Comparison of ENCODE assay signal across 22 cellular contexts in genomic region chr2:118864207-118864606, GRCh38. TPM values are rescaled to one million over a fixed set of nuclear protein-coding genes. Genes with fewer than 3 reads are reported as not detected.
DNase-seq lines count a peak whose midpoint lies in the region; ATAC-seq and TF ChIP-seq lines count a peak whose summit lies in the region.
"Had no signal": no experiment of that assay in that cellular context is flagged by ENCODE, and none has a peak within 500 bp of the region (broad histone marks: within the 10 kb centered on the region; RNA-seq: fewer than 3 reads in every experiment).

No MANE protein-coding gene starts in this region.

- no peak for ATAC-seq in HG03521 (IDR thresholded peaks at IDR 0.05; ENCODE audit: unreplicated experiment)

- TF ChIP-seq CTCF in glutamatergic neuron (IDR thresholded peaks at IDR 0.05; ENCODE audit: partially characterized antibody, unreplicated experiment) (no peak), type B pancreatic cell (conservative IDR thresholded peaks at IDR 0.05) (no peak)

- peak; percentile 2 for DNase-seq in H7
- no peak for DNase-seq in glutamatergic neuron
- DNase-seq in type B pancreatic cell (ENCODE audit: extremely low spot score, unreplicated experiment) = peak; percentile 62
- DNase-seq in DMS53 (lab: John Stamatoyannopoulos, UW) = no peak
- no peak for DNase-seq in central memory CD4-positive, alpha-beta T cell
- no peak for DNase-seq in NCI-H510A treated with DMSO at 0.1 percent for 48 hours (lab: John Stamatoyannopoulos, UW)
- DNase-seq: 8988T; ACHN; BE2C; C1 segment of cervical spinal cord; CD4-positive, alpha-beta memory T cell; CD4-positive, CD25-positive, alpha-beta regulatory T cell; CD8-positive, alpha-beta memory T cell; COR-L47; DMS 273 treated with DMSO at 0.1 percent for 48 hours; DMS153; DMS79 treated with DMSO at 0.1 percent for 48 hours; GF-D8 had no signal

- peak overlapping the region; percentile 2 for H3K4me3 Mint-ChIP-seq in glutamatergic neuron (ENCODE audit: unreplicated experiment)
- no peak overlapping the region for H3K4me3 Mint-ChIP-seq in type B pancreatic cell
- H3K4me3 Mint-ChIP-seq: CD14-positive monocyte; CD4-positive, alpha-beta memory T cell; CD4-positive, CD25-positive, alpha-beta regulatory T cell; CD8-positive, alpha-beta memory T cell had no signal

- no peaks in the 10 kb centered on the region for H3K36me3 ChIP-seq in H7 (replicated peaks; ENCODE audit: control insufficient read depth, insufficient read depth, low read length)
- H3K36me3 ChIP-seq: BE2C, BLaER1 had no signal

- no peaks in the 10 kb centered on the region for H3K9me3 Mint-ChIP-seq in glutamatergic neuron (ENCODE audit: unreplicated experiment)
- H3K9me3 Mint-ChIP-seq in type B pancreatic cell = no peaks in the 10 kb centered on the region
- H3K9me3 Mint-ChIP-seq: CD4-positive, alpha-beta memory T cell; CD8-positive, alpha-beta memory T cell had no signal

- H3K36me3 Mint-ChIP-seq in glutamatergic neuron (ENCODE audit: unreplicated experiment) = no peaks in the 10 kb centered on the region
- no peaks in the 10 kb centered on the region for H3K36me3 Mint-ChIP-seq in type B pancreatic cell
- H3K36me3 Mint-ChIP-seq: CD14-positive monocyte; CD4-positive, alpha-beta memory T cell; CD4-positive, CD25-positive, alpha-beta regulatory T cell; CD8-positive, alpha-beta memory T cell had no signal

- H3K4me3 ChIP-seq in H7 (ENCODE audit: insufficient read depth, low read depth, low read length) = no peak overlapping the region
- H3K4me3 ChIP-seq: BLaER1 had no signal

- no peak overlapping the region for H3K27ac Mint-ChIP-seq in glutamatergic neuron (ENCODE audit: unreplicated experiment)
- no peak overlapping the region for H3K27ac Mint-ChIP-seq in type B pancreatic cell
- H3K27ac Mint-ChIP-seq: CD14-positive monocyte; CD4-positive, alpha-beta memory T cell; CD4-positive, CD25-positive, alpha-beta regulatory T cell; CD8-positive, alpha-beta memory T cell had no signal

- H3K27me3 Mint-ChIP-seq in glutamatergic neuron (ENCODE audit: unreplicated experiment) (peaks cover 8% of the 10 kb centered on the region), type B pancreatic cell (peaks cover 68% of the 10 kb centered on the region)

- peaks cover 5% of the 10 kb centered on the region for H3K4me1 Mint-ChIP-seq in glutamatergic neuron (ENCODE audit: low read depth, unreplicated experiment)
- no peaks in the 10 kb centered on the region for H3K4me1 Mint-ChIP-seq in type B pancreatic cell (ENCODE audit: unreplicated experiment)
- H3K4me1 Mint-ChIP-seq: CD14-positive monocyte; CD4-positive, alpha-beta memory T cell; CD4-positive, CD25-positive, alpha-beta regulatory T cell; CD8-positive, alpha-beta memory T cell had no signal

- H3K27me3 ChIP-seq in H7 (ENCODE audit: control insufficient read depth, insufficient read depth, low read length) = peaks cover 29% of the 10 kb centered on the region

RNA-seq across cellular contexts. Expression of gene EN1, which starts 16.8 kb away (rescaled TPM):
- total RNA-seq in H7 (2014; rRNA removed; shearing (Covaris generic)) = not detected in 2 replicates
- total RNA-seq in glutamatergic neuron (ENCODE audit: unreplicated experiment) (0.39 TPM), type B pancreatic cell (ENCODE audit: low replicate concordance) (0.57 and 2.7 TPM in 2 replicates)
- total RNA-seq: A673; CD4-positive, alpha-beta memory T cell; CD4-positive, CD25-positive, alpha-beta regulatory T cell; CD8-positive, alpha-beta memory T cell had no signal

Comparison
In these comparisons a context has a peak if more than half of its experiments do, and no peak if none do; other contexts are left out.
1. DNase-seq: peak in H7 (single experiment) and type B pancreatic cell (single experiment); none in glutamatergic neuron (single experiment), DMS53 (single experiment), central memory CD4-positive, alpha-beta T cell (single experiment) and NCI-H510A treated with DMSO at 0.1 percent for 48 hours (single experiment).